In the genomic region with DNA sequence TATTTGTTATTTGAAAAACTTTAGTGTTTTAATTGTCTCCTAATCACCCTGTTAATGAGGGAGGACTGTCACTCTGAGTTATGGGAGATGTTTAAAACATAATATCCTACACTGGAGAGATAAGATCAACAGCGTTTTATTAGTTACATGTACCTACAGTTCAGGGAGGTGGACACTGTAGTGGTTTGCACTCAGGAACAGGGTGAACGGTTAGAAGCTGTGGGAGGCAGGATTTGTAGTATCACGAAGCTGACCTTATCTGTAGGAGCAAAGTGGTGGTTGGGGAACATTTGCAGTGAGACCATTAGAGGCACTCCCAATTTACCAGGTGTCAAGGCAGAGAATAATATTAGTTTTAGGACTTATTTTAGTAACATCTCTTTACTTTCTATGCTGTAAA, we compare ENCODE assay signal across 30 cellular contexts.
"Had no signal": no experiment of that assay in that cellular context is flagged by ENCODE, and none has a peak within 500 bp of the region (broad histone marks: within the 10 kb centered on the region; RNA-seq: fewer than 3 reads in every experiment).

No MANE protein-coding gene starts in this region.

- H3K9me3 ChIP-seq: breast epithelium, pancreas, prostate gland, thoracic aorta, uterus had no signal

- FAIRE-seq: endothelial cell of umbilical vein, keratinocyte had no signal

- H3K27me3 ChIP-seq: pancreas, uterus had no signal

- H3K9me3 Mint-ChIP-seq: nephron progenitor cell; stimulated activated naive CD8-positive, alpha-beta T cell treated with anti-CD3 and anti-CD28 coated beads, Interleukin-15, Interleukin-2, amounts not matched to agents 100 ng/mL and 50 ng/mL, for 24 hours had no signal

- H3K36me3 Mint-ChIP-seq: activated CD4-positive, alpha-beta memory T cell treated with anti-CD3 and anti-CD28 coated beads for 36 hours; activated naive CD4-positive, alpha-beta T cell treated with anti-CD3 and anti-CD28 coated beads, Interleukin-2, amount 50 U/mL, for 24 hours; mesothelial cell of epicardium; naive B cell; stimulated activated effector memory CD8-positive, alpha-beta T cell treated with anti-CD3 and anti-CD28 coated beads, Interleukin-12 subunit alpha, Interleukin-12 subunit beta, amount 100 ng/mL, for 72 hours had no signal

- DNase-seq: activated CD4-positive, alpha-beta memory T cell treated with anti-CD3 and anti-CD28 coated beads for 36 hours; activated CD4-positive, alpha-beta T cell treated with anti-CD3 and anti-CD28 coated beads, Interleukin-2, amount 10 ng/mL, durations not matched to agents 24 days and 14 days; activated CD4-positive, CD25-positive, alpha-beta regulatory T cell treated with anti-CD3 and anti-CD28 coated beads, Interleukin-2, amount 50 U/mL, for 72 hours; activated naive CD8-positive, alpha-beta T cell treated with anti-CD3 and anti-CD28 coated beads, Interleukin-2, amount 50 U/mL, for 24 hours; activated T-cell treated with anti-CD3 and anti-CD28 coated beads, Interleukin-2, amount 50 U/mL, for 4 hours; central memory CD4-positive, alpha-beta T cell; foreskin fibroblast; head of caudate nucleus; hippocampal formation; left cardiac atrium; naive B cell; nephron progenitor cell; pancreas; retina; stimulated activated CD4-positive, alpha-beta T cell treated with anti-CD3 and anti-CD28 coated beads, Interleukin-4, amount 100 ng/mL, for 24 hours; T-helper 9 cell; trophoblast cell; uterus had no signal

- H3K27ac Mint-ChIP-seq: activated CD4-positive, alpha-beta memory T cell treated with anti-CD3 and anti-CD28 coated beads for 36 hours; activated CD4-positive, alpha-beta T cell treated with anti-CD3 and anti-CD28 coated beads, Interleukin-2, amount 10 ng/mL, durations not matched to agents 24 days and 14 days; activated naive CD8-positive, alpha-beta T cell treated with anti-CD3 and anti-CD28 coated beads, Interleukin-2, amount 50 U/mL, for 24 hours; activated T-helper 17 cell treated with anti-CD3 and anti-CD28 coated beads, Interleukin-2, amount 50 U/mL, for 72 hours; mesothelial cell of epicardium; stimulated activated effector memory CD8-positive, alpha-beta T cell treated with anti-CD3 and anti-CD28 coated beads, Interleukin-12 subunit alpha, Interleukin-12 subunit beta, amount 100 ng/mL, for 72 hours; stimulated activated naive CD8-positive, alpha-beta T cell treated with anti-CD3 and anti-CD28 coated beads, Interleukin-15, Interleukin-2, amounts not matched to agents 100 ng/mL and 50 ng/mL, for 24 hours had no signal

- H3K27ac ChIP-seq: breast epithelium, pancreas, prostate gland, skin epidermis, thoracic aorta, uterus had no signal

- H3K4me1 ChIP-seq: breast epithelium, pancreas, prostate gland, uterus had no signal

- H3K36me3 ChIP-seq: breast epithelium, pancreas, prostate gland, thoracic aorta, uterus had no signal

- H3K4me1 Mint-ChIP-seq: activated CD4-positive, alpha-beta T cell treated with anti-CD3 and anti-CD28 coated beads, Interleukin-2, amount 10 ng/mL, durations not matched to agents 24 days and 14 days; activated naive CD4-positive, alpha-beta T cell treated with anti-CD3 and anti-CD28 coated beads, Interleukin-2, amount 50 U/mL, for 24 hours; activated naive CD8-positive, alpha-beta T cell treated with anti-CD3 and anti-CD28 coated beads, Interleukin-2, amount 50 U/mL, for 24 hours; activated T-helper 17 cell treated with anti-CD3 and anti-CD28 coated beads, Interleukin-2, amount 50 U/mL, for 72 hours; mesothelial cell of epicardium; naive B cell; stimulated activated effector memory CD8-positive, alpha-beta T cell treated with anti-CD3 and anti-CD28 coated beads, Interleukin-12 subunit alpha, Interleukin-12 subunit beta, amount 100 ng/mL, for 72 hours had no signal

- H3K4me3 Mint-ChIP-seq: activated CD4-positive, alpha-beta memory T cell treated with anti-CD3 and anti-CD28 coated beads for 36 hours; activated CD4-positive, alpha-beta T cell treated with anti-CD3 and anti-CD28 coated beads, Interleukin-2, amount 10 ng/mL, durations not matched to agents 24 days and 14 days; activated naive CD4-positive, alpha-beta T cell treated with anti-CD3 and anti-CD28 coated beads, Interleukin-2, amount 50 U/mL, for 24 hours; activated naive CD8-positive, alpha-beta T cell treated with anti-CD3 and anti-CD28 coated beads, Interleukin-2, amount 50 U/mL, for 24 hours; activated T-cell treated with anti-CD3 and anti-CD28 coated beads, Interleukin-2, amount 50 U/mL, for 4 hours; activated T-helper 17 cell treated with anti-CD3 and anti-CD28 coated beads, Interleukin-2, amount 50 U/mL, for 72 hours; mesothelial cell of epicardium; naive B cell; nephron progenitor cell; stimulated activated effector memory CD8-positive, alpha-beta T cell treated with anti-CD3 and anti-CD28 coated beads, Interleukin-12 subunit alpha, Interleukin-12 subunit beta, amount 100 ng/mL, for 72 hours; stimulated activated naive CD8-positive, alpha-beta T cell treated with anti-CD3 and anti-CD28 coated beads, Interleukin-15, Interleukin-2, amounts not matched to agents 100 ng/mL and 50 ng/mL, for 24 hours had no signal

- H3K27me3 Mint-ChIP-seq: activated CD4-positive, alpha-beta memory T cell treated with anti-CD3 and anti-CD28 coated beads for 36 hours; activated CD4-positive, alpha-beta T cell treated with anti-CD3 and anti-CD28 coated beads, Interleukin-2, amount 10 ng/mL, durations not matched to agents 24 days and 14 days; activated naive CD4-positive, alpha-beta T cell treated with anti-CD3 and anti-CD28 coated beads, Interleukin-2, amount 50 U/mL, for 24 hours; activated naive CD8-positive, alpha-beta T cell treated with anti-CD3 and anti-CD28 coated beads, Interleukin-2, amount 50 U/mL, for 24 hours; activated T-helper 17 cell treated with anti-CD3 and anti-CD28 coated beads, Interleukin-2, amount 50 U/mL, for 72 hours; naive B cell; stimulated activated naive CD8-positive, alpha-beta T cell treated with anti-CD3 and anti-CD28 coated beads, Interleukin-15, Interleukin-2, amounts not matched to agents 100 ng/mL and 50 ng/mL, for 24 hours had no signal

- H3K4me3 ChIP-seq: breast epithelium, pancreas, prostate gland, skin epidermis, thoracic aorta, uterus had no signal

- ATAC-seq: activated naive CD8-positive, alpha-beta T cell treated with anti-CD3 and anti-CD28 coated beads, Interleukin-2, amount 50 U/mL, for 24 hours; activated T-cell treated with anti-CD3 and anti-CD28 coated beads, Interleukin-2, amount 50 U/mL, for 4 hours; activated T-helper 17 cell treated with anti-CD3 and anti-CD28 coated beads, Interleukin-2, amount 50 U/mL, for 72 hours; left cardiac atrium; pancreas; sciatic nerve; stimulated activated effector memory CD8-positive, alpha-beta T cell treated with anti-CD3 and anti-CD28 coated beads, Interleukin-12 subunit alpha, Interleukin-12 subunit beta, amount 100 ng/mL, for 72 hours had no signal
